In genomic region chr3:184164648-184165330, GRCh38 we compare ENCODE assay signal across 14 cellular contexts. TPM values are rescaled to one million over a fixed set of nuclear protein-coding genes. Genes with fewer than 3 reads are reported as not detected.
DNase-seq lines count a peak whose midpoint lies in the region; ATAC-seq and TF ChIP-seq lines count a peak whose summit lies in the region.
"Had no signal": no experiment of that assay in that cellular context is flagged by ENCODE, and none has a peak within 500 bp of the region (broad histone marks: within the 10 kb centered on the region; RNA-seq: fewer than 3 reads in every experiment).

No MANE protein-coding gene starts in this region.

- intact Hi-C loops in spleen (cut with DNase I; ENCODE audit: low total_unique reads): no loop called here

- ATAC-seq in HG03175 (IDR thresholded peaks at IDR 0.05; ENCODE audit: unreplicated experiment): no peak
- ATAC-seq: GM23338 had no signal

- CTCF ChIA-PET in activated CD4-positive, alpha-beta T cell treated with anti-CD3 and anti-CD28 coated beads, Interleukin-2, amount 10 ng/mL, durations not matched to agents 7 days and 5 days (lab: Charles Lee): interaction anchor here (0.9 to 1.6 kb wide), 2 partner anchors 8 to 39 kb away, joined by 3 to 5 read pairs; no protein-coding TSS in a partner anchor

- peaks cover 0 to 86% (median 60%) of the 10 kb centered on the region in 6 donors for H3K36me3 ChIP-seq in spleen

- no peak overlapping the region for H3K4me3 Mint-ChIP-seq in HFFc6
- H3K4me3 Mint-ChIP-seq in activated CD4-positive, alpha-beta T cell treated with anti-CD3 and anti-CD28 coated beads, Interleukin-2, amount 10 ng/mL, durations not matched to agents 7 days and 5 days: no peak overlapping the region
- H3K4me3 Mint-ChIP-seq: CD4-positive, CD25-positive, alpha-beta regulatory T cell; GM23338; H9 had no signal

- H3K27me3 Mint-ChIP-seq in HFFc6 (ENCODE audit: insufficient read depth): no peaks in the 10 kb centered on the region; the same call in 1 of the 2 replicates
- H3K27me3 Mint-ChIP-seq in activated CD4-positive, alpha-beta T cell treated with anti-CD3 and anti-CD28 coated beads, Interleukin-2, amount 10 ng/mL, durations not matched to agents 7 days and 5 days: no peaks in the 10 kb centered on the region
- H3K27me3 Mint-ChIP-seq: CD4-positive, CD25-positive, alpha-beta regulatory T cell had no signal

- POLR2A ChIA-PET in activated CD4-positive, alpha-beta T cell treated with anti-CD3 and anti-CD28 coated beads, Interleukin-2, amount 10 ng/mL, durations not matched to agents 7 days and 5 days (lab: Charles Lee): no interaction called here

- peaks cover 0 to 41% (median 17%) of the 10 kb centered on the region in 6 donors for H3K4me1 ChIP-seq in spleen

- H3K36me3 Mint-ChIP-seq in HFFc6 (ENCODE audit: low read depth): peaks cover 37% of the 10 kb centered on the region
- H3K36me3 Mint-ChIP-seq in activated CD4-positive, alpha-beta T cell treated with anti-CD3 and anti-CD28 coated beads, Interleukin-2, amount 10 ng/mL, durations not matched to agents 7 days and 5 days (ENCODE audit: low read depth): peaks cover 23% of the 10 kb centered on the region

- no peak overlapping the region for H3K27ac Mint-ChIP-seq in HFFc6
- no peak overlapping the region for H3K27ac Mint-ChIP-seq in activated CD4-positive, alpha-beta T cell treated with anti-CD3 and anti-CD28 coated beads, Interleukin-2, amount 10 ng/mL, durations not matched to agents 7 days and 5 days
- H3K27ac Mint-ChIP-seq: GM23338 had no signal

- no peaks in the 10 kb centered on the region for H3K27me3 ChIP-seq in spleen (replicated peaks in 1 of 7)
- H3K27me3 ChIP-seq: BLaER1 treated with 17β-estradiol and CSF1 and Interleukin-3, amounts not matched to agents 10 nM and 100 nM had no signal

- H3K27ac ChIP-seq in spleen: no peak overlapping the region

- no peak for TF ChIP-seq POLR2A in spleen (IDR thresholded peaks at IDR 0.05)

- H3K9me3 ChIP-seq in spleen: no peaks in the 10 kb centered on the region
- H3K9me3 ChIP-seq: BLaER1 treated with 17β-estradiol and CSF1 and Interleukin-3, amounts not matched to agents 10 nM and 100 nM had no signal

- H3K9me3 Mint-ChIP-seq in HFFc6: no peaks in the 10 kb centered on the region
- H3K9me3 Mint-ChIP-seq in activated CD4-positive, alpha-beta T cell treated with anti-CD3 and anti-CD28 coated beads, Interleukin-2, amount 10 ng/mL, durations not matched to agents 7 days and 5 days: no peaks in the 10 kb centered on the region
- H3K9me3 Mint-ChIP-seq: GM23338, H9 had no signal

- 89 to 99% (median 96%) methylated on average over 16 of the region's 16 CpGs for WGBS in spleen, 5 donors

- H3K4me1 Mint-ChIP-seq in HFFc6 (ENCODE audit: low read depth): peaks cover 50% of the 10 kb centered on the region
- peaks cover 11% of the 10 kb centered on the region for H3K4me1 Mint-ChIP-seq in activated CD4-positive, alpha-beta T cell treated with anti-CD3 and anti-CD28 coated beads, Interleukin-2, amount 10 ng/mL, durations not matched to agents 7 days and 5 days
- H3K4me1 Mint-ChIP-seq: GM23338, H9 had no signal

- DNase-seq in HFFc6: no peak
- DNase-seq in choroid plexus epithelial cell (ENCODE audit: low read depth): no peak
- DNase-seq in epithelial cell of proximal tubule (ENCODE audit: low read depth): no peak
- DNase-seq in spleen: peak; percentile 67
- DNase-seq in activated CD4-positive, alpha-beta T cell treated with anti-CD3 and anti-CD28 coated beads, Interleukin-2, amount 10 ng/mL, durations not matched to agents 7 days and 5 days: no peak
- no peak for DNase-seq in putamen (ENCODE audit: low spot score)
- DNase-seq: ACHN; CD4-positive, CD25-positive, alpha-beta regulatory T cell; DMS53; GF-D8; H9 had no signal

- H3K4me3 ChIP-seq in choroid plexus epithelial cell (ENCODE audit: low read depth, low read length): no peak overlapping the region
- H3K4me3 ChIP-seq in epithelial cell of proximal tubule (ENCODE audit: low read depth, low read length): no peak overlapping the region
- no peak overlapping the region for H3K4me3 ChIP-seq in spleen
- H3K4me3 ChIP-seq: BLaER1 treated with 17β-estradiol and CSF1 and Interleukin-3, amounts not matched to agents 10 nM and 100 nM; GM23338 had no signal

- TF ChIP-seq CTCF in HFFc6 (IDR thresholded peaks at IDR 0.05): peak; percentile 9; the same call in 1 of the 2 replicates
- peak; percentile 6 for TF ChIP-seq CTCF in choroid plexus epithelial cell (conservative IDR thresholded peaks at IDR 0.05; ENCODE audit: low read depth, low read length)
- peak; percentile 2 for TF ChIP-seq CTCF in epithelial cell of proximal tubule (conservative IDR thresholded peaks at IDR 0.05; ENCODE audit: low read depth, low read length)
- TF ChIP-seq CTCF in spleen (IDR thresholded peaks at IDR 0.05 in 8 of 11, conservative IDR thresholded peaks at IDR 0.05 in 3 of 11): no peak

RNA-seq across cellular contexts. Expression of gene DVL3, which starts 9.6 kb away (rescaled TPM):
- total RNA-seq in HFFc6 (2021; fragmentation: NEBNext Ultra II Directional; extraction: Animal tissue kit (Norgen Biotek cat#: 25700)): 10 to 100 TPM; 59.2 to 73.5 (median 64.9) TPM
- total RNA-seq in epithelial cell of proximal tubule (33.5 and 38.2 TPM in 2 replicates), spleen (10 to 100 TPM; 40.3 to 67.3 (median 54.2) TPM)
- 10 to 100 TPM; 12.3 to 28.2 (median 15.8) TPM for polyA plus RNA-seq in spleen
- 10 to 100 TPM; 35.0 to 36.3 TPM for total RNA-seq in activated CD4-positive, alpha-beta T cell treated with anti-CD3 and anti-CD28 coated beads, Interleukin-2, amount 10 ng/mL, durations not matched to agents 7 days and 5 days

RNA-seq across cellular contexts. Expression of gene AP2M1, which starts 9.9 kb away (rescaled TPM):
- total RNA-seq in HFFc6 (2021; fragmentation: NEBNext Ultra II Directional; extraction: Animal tissue kit (Norgen Biotek cat#: 25700)): 100 to 1,000 TPM; 796 to 849 (median 832) TPM
- total RNA-seq in epithelial cell of proximal tubule (274 and 363 TPM in 2 replicates), spleen (100 to 1,000 TPM; 192 to 254 (median 204) TPM)
- polyA plus RNA-seq in spleen: 100 to 1,000 TPM in 2 of 3 donors, 10 to 100 TPM in 1; 98.7 to 155 (median 137) TPM
- total RNA-seq in activated CD4-positive, alpha-beta T cell treated with anti-CD3 and anti-CD28 coated beads, Interleukin-2, amount 10 ng/mL, durations not matched to agents 7 days and 5 days: 100 to 1,000 TPM; 222 to 223 TPM

RNA-seq across cellular contexts. Expression of gene ABCF3, which starts 21.2 kb away (rescaled TPM):
- 10 to 100 TPM; 53.3 to 70.9 (median 63.4) TPM for total RNA-seq in HFFc6 (2021; fragmentation: NEBNext Ultra II Directional; extraction: Animal tissue kit (Norgen Biotek cat#: 25700))
- 35.1 and 51.1 TPM in 2 replicates for total RNA-seq in epithelial cell of proximal tubule
- 10 to 100 TPM; 46.4 to 90.7 (median 69.8) TPM for total RNA-seq in spleen
- 10 to 100 TPM; 35.3 to 67.3 (median 61.2) TPM for polyA plus RNA-seq in spleen
- 10 to 100 TPM; 62.2 to 64.4 TPM for total RNA-seq in activated CD4-positive, alpha-beta T cell treated with anti-CD3 and anti-CD28 coated beads, Interleukin-2, amount 10 ng/mL, durations not matched to agents 7 days and 5 days

RNA-seq across cellular contexts. Expression of gene EIF2B5, which starts 29.6 kb away (rescaled TPM):
- 10 to 100 TPM; 27.5 to 33.1 (median 31.4) TPM for total RNA-seq in HFFc6 (2021; fragmentation: NEBNext Ultra II Directional; extraction: Animal tissue kit (Norgen Biotek cat#: 25700))
- 26.3 and 39.2 TPM in 2 replicates for total RNA-seq in epithelial cell of proximal tubule
- 10 to 100 TPM; 40.4 to 50.7 (median 46.3) TPM for total RNA-seq in spleen
- 10 to 100 TPM; 40.4 to 55.7 (median 52.8) TPM for polyA plus RNA-seq in spleen
- total RNA-seq in activated CD4-positive, alpha-beta T cell treated with anti-CD3 and anti-CD28 coated beads, Interleukin-2, amount 10 ng/mL, durations not matched to agents 7 days and 5 days: 10 to 100 TPM; 53.0 to 60.0 TPM

Comparison
In these comparisons a context has a peak if more than half of its experiments do, and no peak if none do; other contexts are left out.
1. CTCF ChIP-seq: peak in HFFc6 (single experiment), choroid plexus epithelial cell (single experiment) and epithelial cell of proximal tubule (single experiment); none in spleen (0 of 11).